Comparison of ENCODE assay signal across 1 cellular context in the genomic region with DNA sequence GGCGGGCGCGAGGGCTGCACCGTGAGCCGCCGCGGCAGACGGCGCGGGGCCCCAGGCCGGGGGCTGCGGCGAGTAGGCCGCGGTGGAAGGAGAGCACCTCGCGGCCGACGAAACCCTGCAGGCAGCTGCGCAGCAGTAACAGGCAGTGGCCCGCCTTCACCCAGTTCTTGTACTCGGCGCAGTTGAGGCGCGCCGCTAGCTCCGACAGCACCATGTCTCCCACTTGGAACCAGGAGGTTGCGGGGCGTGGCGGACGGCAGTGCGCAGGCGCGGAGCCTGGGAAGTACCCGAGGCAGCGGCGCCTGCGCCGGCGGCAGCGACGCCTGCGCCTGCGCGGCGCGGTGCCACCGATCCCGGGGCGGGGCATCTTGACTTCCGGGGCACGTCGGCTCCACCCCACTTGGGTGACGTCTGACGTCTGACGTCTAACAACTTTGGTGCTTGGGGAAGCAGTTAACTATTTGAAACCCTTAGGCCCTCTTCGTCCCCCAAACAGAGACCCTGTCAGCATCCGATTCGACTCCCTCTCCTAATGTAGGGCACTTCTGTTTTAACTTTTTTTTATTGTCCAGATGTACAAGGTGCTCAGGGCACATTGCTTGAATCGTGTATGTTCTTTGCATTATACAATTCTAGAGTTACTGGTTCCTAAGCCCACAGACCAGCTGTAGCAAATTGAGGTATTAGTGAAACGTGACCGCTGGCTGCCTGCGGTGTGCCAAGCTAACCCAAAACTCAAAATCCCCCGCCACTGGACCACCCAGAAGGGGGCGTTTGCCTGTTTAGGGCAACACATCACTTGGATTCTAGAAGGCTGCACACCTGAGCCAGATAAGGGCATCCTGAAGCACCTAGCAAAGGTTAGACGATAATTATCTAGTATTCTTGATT.
TF ChIP-seq lines count a peak whose summit lies in the region.

A gene with protein sequence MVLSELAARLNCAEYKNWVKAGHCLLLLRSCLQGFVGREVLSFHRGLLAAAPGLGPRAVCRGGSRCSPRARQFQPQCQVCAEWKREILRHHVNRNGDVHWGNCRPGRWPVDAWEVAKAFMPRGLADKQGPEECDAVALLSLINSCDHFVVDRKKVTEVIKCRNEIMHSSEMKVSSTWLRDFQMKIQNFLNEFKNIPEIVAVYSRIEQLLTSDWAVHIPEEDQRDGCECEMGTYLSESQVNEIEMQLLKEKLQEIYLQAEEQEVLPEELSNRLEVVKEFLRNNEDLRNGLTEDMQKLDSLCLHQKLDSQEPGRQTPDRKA (minus strand): TSS at position 255 of the 891 bp plus-strand sequence. CDS start 41 bp downstream, at position 214.

TF ChIP-seq in neural cell, 6 proteins besides CTCF, POLR2A, EP300 and RAD21 (continued from another document):
- TF ChIP-seq, protein P1, sequence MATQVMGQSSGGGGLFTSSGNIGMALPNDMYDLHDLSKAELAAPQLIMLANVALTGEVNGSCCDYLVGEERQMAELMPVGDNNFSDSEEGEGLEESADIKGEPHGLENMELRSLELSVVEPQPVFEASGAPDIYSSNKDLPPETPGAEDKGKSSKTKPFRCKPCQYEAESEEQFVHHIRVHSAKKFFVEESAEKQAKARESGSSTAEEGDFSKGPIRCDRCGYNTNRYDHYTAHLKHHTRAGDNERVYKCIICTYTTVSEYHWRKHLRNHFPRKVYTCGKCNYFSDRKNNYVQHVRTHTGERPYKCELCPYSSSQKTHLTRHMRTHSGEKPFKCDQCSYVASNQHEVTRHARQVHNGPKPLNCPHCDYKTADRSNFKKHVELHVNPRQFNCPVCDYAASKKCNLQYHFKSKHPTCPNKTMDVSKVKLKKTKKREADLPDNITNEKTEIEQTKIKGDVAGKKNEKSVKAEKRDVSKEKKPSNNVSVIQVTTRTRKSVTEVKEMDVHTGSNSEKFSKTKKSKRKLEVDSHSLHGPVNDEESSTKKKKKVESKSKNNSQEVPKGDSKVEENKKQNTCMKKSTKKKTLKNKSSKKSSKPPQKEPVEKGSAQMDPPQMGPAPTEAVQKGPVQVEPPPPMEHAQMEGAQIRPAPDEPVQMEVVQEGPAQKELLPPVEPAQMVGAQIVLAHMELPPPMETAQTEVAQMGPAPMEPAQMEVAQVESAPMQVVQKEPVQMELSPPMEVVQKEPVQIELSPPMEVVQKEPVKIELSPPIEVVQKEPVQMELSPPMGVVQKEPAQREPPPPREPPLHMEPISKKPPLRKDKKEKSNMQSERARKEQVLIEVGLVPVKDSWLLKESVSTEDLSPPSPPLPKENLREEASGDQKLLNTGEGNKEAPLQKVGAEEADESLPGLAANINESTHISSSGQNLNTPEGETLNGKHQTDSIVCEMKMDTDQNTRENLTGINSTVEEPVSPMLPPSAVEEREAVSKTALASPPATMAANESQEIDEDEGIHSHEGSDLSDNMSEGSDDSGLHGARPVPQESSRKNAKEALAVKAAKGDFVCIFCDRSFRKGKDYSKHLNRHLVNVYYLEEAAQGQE (IDR thresholded peaks at IDR 0.05; ENCODE audit: borderline replicate concordance): peak; percentile 57
- TF ChIP-seq TAF1 (IDR thresholded peaks at IDR 0.05; ENCODE audit: low read depth) (no peak), POLR2AphosphoS5 (IDR thresholded peaks at IDR 0.05) (peak; percentile 83)
